Comparison of ENCODE assay signal across 1 cellular context in the genomic region with DNA sequence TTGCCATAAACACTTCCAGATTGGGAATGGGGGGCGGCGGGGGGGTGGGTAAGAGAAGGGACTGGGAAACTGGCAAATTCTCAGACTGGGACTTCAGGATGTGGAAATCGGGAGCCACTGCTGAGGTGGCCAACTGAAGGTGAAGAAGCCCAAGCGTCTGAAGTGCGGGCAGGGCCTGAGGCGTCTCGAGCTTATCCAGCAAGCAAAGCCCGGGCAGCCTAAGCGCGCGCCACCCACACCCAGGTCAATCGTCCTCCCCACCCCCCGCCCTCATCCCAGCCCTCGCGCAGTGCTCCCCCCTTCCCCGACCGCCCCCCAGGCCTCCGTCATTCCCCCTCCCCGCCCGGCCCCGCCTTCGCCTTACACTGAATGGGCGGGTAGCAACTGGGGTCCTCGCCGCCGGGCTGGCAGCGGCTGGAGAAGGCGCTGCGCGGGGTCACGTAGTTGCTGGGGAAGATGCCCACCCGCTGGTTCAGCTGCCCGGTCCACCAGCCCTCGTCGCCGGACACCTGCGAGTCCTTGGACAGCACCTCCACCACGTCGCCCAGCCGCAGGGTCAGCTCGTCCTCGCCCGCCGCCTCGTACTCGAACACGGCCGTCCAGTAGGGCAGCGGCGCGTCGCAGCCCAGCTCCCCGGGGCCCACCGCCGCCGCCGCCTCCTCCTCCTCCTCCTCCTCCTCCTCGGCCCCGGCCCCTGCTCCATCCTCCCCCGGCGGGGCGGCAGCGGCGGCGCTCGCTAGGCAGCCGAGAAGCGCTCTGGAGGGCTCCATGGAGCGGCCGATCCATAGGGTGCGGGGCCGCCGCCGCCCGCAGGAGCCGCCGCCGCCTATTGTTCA.
TF ChIP-seq lines count a peak whose summit lies in the region.

No MANE protein-coding gene starts in this region.

TF ChIP-seq in WTC11, 78 proteins besides CTCF, POLR2A, EP300 and RAD21 (continued from another document):
- TF ChIP-seq, protein P1, sequence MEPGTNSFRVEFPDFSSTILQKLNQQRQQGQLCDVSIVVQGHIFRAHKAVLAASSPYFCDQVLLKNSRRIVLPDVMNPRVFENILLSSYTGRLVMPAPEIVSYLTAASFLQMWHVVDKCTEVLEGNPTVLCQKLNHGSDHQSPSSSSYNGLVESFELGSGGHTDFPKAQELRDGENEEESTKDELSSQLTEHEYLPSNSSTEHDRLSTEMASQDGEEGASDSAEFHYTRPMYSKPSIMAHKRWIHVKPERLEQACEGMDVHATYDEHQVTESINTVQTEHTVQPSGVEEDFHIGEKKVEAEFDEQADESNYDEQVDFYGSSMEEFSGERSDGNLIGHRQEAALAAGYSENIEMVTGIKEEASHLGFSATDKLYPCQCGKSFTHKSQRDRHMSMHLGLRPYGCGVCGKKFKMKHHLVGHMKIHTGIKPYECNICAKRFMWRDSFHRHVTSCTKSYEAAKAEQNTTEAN (CRISPR knock-in tag; IDR thresholded peaks at IDR 0.05), result no peak
- no peak for TF ChIP-seq JAZF1 (CRISPR knock-in tag; IDR thresholded peaks at IDR 0.05)
- TF ChIP-seq ZNF671 (CRISPR knock-in tag; IDR thresholded peaks at IDR 0.05), result no peak
- TF ChIP-seq RELA (CRISPR knock-in tag; IDR thresholded peaks at IDR 0.05; ENCODE audit: borderline replicate concordance), result no peak
- TF ChIP-seq, protein P2, sequence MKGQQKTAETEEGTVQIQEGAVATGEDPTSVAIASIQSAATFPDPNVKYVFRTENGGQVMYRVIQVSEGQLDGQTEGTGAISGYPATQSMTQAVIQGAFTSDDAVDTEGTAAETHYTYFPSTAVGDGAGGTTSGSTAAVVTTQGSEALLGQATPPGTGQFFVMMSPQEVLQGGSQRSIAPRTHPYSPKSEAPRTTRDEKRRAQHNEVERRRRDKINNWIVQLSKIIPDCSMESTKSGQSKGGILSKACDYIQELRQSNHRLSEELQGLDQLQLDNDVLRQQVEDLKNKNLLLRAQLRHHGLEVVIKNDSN (CRISPR knock-in tag; IDR thresholded peaks at IDR 0.05), result no peak
- TF ChIP-seq, protein P3, sequence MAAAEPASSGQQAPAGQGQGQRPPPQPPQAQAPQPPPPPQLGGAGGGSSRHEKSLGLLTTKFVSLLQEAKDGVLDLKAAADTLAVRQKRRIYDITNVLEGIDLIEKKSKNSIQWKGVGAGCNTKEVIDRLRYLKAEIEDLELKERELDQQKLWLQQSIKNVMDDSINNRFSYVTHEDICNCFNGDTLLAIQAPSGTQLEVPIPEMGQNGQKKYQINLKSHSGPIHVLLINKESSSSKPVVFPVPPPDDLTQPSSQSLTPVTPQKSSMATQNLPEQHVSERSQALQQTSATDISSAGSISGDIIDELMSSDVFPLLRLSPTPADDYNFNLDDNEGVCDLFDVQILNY (CRISPR knock-in tag; IDR thresholded peaks at IDR 0.05), result no peak
- TF ChIP-seq, protein P4, sequence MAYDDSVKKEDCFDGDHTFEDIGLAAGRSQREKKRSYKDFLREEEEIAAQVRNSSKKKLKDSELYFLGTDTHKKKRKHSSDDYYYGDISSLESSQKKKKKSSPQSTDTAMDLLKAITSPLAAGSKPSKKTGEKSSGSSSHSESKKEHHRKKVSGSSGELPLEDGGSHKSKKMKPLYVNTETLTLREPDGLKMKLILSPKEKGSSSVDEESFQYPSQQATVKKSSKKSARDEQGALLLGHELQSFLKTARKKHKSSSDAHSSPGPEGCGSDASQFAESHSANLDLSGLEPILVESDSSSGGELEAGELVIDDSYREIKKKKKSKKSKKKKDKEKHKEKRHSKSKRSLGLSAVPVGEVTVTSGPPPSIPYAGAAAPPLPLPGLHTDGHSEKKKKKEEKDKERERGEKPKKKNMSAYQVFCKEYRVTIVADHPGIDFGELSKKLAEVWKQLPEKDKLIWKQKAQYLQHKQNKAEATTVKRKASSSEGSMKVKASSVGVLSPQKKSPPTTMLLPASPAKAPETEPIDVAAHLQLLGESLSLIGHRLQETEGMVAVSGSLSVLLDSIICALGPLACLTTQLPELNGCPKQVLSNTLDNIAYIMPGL (CRISPR knock-in tag; IDR thresholded peaks at IDR 0.05), result peak; percentile 31; the same call in 1 of the 2 replicates
- no peak for TF ChIP-seq CREB1 (CRISPR knock-in tag; IDR thresholded peaks at IDR 0.05)
- no peak for TF ChIP-seq ZNF396 (CRISPR knock-in tag; IDR thresholded peaks at IDR 0.05; ENCODE audit: borderline replicate concordance)
- 0 out of 2 replicates have a peak, but pooled peaks have one; percentile 27 for TF ChIP-seq FOXP1 (CRISPR knock-in tag; IDR thresholded peaks at IDR 0.05; ENCODE audit: borderline replicate concordance)
- peak; percentile 39; the same call in 1 of the 2 replicates for TF ChIP-seq MYBL2 (CRISPR knock-in tag; IDR thresholded peaks at IDR 0.05)
- TF ChIP-seq, protein P5, sequence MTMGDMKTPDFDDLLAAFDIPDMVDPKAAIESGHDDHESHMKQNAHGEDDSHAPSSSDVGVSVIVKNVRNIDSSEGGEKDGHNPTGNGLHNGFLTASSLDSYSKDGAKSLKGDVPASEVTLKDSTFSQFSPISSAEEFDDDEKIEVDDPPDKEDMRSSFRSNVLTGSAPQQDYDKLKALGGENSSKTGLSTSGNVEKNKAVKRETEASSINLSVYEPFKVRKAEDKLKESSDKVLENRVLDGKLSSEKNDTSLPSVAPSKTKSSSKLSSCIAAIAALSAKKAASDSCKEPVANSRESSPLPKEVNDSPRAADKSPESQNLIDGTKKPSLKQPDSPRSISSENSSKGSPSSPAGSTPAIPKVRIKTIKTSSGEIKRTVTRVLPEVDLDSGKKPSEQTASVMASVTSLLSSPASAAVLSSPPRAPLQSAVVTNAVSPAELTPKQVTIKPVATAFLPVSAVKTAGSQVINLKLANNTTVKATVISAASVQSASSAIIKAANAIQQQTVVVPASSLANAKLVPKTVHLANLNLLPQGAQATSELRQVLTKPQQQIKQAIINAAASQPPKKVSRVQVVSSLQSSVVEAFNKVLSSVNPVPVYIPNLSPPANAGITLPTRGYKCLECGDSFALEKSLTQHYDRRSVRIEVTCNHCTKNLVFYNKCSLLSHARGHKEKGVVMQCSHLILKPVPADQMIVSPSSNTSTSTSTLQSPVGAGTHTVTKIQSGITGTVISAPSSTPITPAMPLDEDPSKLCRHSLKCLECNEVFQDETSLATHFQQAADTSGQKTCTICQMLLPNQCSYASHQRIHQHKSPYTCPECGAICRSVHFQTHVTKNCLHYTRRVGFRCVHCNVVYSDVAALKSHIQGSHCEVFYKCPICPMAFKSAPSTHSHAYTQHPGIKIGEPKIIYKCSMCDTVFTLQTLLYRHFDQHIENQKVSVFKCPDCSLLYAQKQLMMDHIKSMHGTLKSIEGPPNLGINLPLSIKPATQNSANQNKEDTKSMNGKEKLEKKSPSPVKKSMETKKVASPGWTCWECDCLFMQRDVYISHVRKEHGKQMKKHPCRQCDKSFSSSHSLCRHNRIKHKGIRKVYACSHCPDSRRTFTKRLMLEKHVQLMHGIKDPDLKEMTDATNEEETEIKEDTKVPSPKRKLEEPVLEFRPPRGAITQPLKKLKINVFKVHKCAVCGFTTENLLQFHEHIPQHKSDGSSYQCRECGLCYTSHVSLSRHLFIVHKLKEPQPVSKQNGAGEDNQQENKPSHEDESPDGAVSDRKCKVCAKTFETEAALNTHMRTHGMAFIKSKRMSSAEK (CRISPR knock-in tag; IDR thresholded peaks at IDR 0.05; ENCODE audit: borderline replicate concordance), result no peak
- TF ChIP-seq ZNF232 (CRISPR knock-in tag; IDR thresholded peaks at IDR 0.05), result no peak
- TF ChIP-seq NR1H2 (CRISPR knock-in tag; IDR thresholded peaks at IDR 0.05), result no peak
- TF ChIP-seq ZNF423 (CRISPR knock-in tag; IDR thresholded peaks at IDR 0.05), result no peak
- no peak for TF ChIP-seq ATF1 (CRISPR knock-in tag; IDR thresholded peaks at IDR 0.05)
- TF ChIP-seq, protein P6, sequence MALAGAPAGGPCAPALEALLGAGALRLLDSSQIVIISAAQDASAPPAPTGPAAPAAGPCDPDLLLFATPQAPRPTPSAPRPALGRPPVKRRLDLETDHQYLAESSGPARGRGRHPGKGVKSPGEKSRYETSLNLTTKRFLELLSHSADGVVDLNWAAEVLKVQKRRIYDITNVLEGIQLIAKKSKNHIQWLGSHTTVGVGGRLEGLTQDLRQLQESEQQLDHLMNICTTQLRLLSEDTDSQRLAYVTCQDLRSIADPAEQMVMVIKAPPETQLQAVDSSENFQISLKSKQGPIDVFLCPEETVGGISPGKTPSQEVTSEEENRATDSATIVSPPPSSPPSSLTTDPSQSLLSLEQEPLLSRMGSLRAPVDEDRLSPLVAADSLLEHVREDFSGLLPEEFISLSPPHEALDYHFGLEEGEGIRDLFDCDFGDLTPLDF (CRISPR knock-in tag; IDR thresholded peaks at IDR 0.05), result no peak
- no peak for TF ChIP-seq SMAD4 (CRISPR knock-in tag; IDR thresholded peaks at IDR 0.05)
- TF ChIP-seq TP53 (CRISPR knock-in tag; IDR thresholded peaks at IDR 0.05), result 0 out of 2 replicates have a peak, but pooled peaks have one; percentile 33
